In the genomic region with DNA sequence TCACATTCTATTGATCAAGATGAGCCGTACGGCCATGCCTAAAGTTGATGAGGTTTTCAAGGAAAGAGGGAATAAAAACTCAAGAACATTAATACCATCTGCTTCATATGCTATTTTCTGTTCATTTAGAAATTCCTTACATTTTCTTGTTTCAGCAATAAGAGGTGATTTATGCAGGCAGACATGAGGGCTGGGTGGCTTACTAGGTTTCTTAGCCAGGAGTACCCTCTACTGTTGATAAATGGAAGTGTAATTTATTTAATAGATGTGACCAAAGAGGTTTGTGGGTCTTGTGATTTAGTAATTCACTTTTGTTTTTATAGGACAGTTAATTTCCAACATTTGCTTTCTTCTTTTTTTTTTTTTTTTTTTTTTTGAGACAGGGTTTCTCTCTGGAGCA, we compare ENCODE assay signal across 8 cellular contexts. TPM values are rescaled to one million over a fixed set of nuclear protein-coding genes. Genes with fewer than 3 reads are reported as not detected.
DNase-seq lines count a peak whose midpoint lies in the region; ATAC-seq and TF ChIP-seq lines count a peak whose summit lies in the region.

No MANE protein-coding gene starts in this region.

- no peak overlapping the region for H3K4me3 Mint-ChIP-seq in activated CD4-positive, alpha-beta memory T cell treated with anti-CD3 and anti-CD28 coated beads for 36 hours
- H3K4me3 Mint-ChIP-seq in activated CD4-positive, alpha-beta memory T cell treated with anti-CD3 and anti-CD28 coated beads, Interleukin-2, amount 10 ng/mL, durations not matched to agents 7 days and 5 days: no peak overlapping the region

- H3K9me2 ChIP-seq in PC-3 (replicated peaks; ENCODE audit: low read length): no peaks in the 10 kb centered on the region

- H3K27ac ChIP-seq in PC-3 (ENCODE audit: low read length) (no peak overlapping the region), parathyroid adenoma (no peak overlapping the region), prostate gland (no peak overlapping the region)

- no peaks in the 10 kb centered on the region for H3K36me3 Mint-ChIP-seq in activated CD4-positive, alpha-beta memory T cell treated with anti-CD3 and anti-CD28 coated beads for 36 hours
- H3K36me3 Mint-ChIP-seq in activated CD4-positive, alpha-beta memory T cell treated with anti-CD3 and anti-CD28 coated beads, Interleukin-2, amount 10 ng/mL, durations not matched to agents 7 days and 5 days (ENCODE audit: low read depth): no peaks in the 10 kb centered on the region

- TF ChIP-seq POLR2A in erythroblast (IDR thresholded peaks at IDR 0.05; ENCODE audit: low read length) (no peak), prostate gland (IDR thresholded peaks at IDR 0.05) (no peak)

- H3F3A ChIP-seq in PC-3 (ENCODE audit: low read length, unreplicated experiment): no peaks in the 10 kb centered on the region

- H3K27me3 ChIP-seq in PC-3 (ENCODE audit: low read length) (no peaks in the 10 kb centered on the region), parathyroid adenoma (ENCODE audit: control insufficient read depth, insufficient read depth, low read length) (no peaks in the 10 kb centered on the region), prostate gland (replicated peaks; ENCODE audit: insufficient read depth) (no peaks in the 10 kb centered on the region)

- no peak overlapping the region for H3K9ac ChIP-seq in PC-3 (ENCODE audit: low read length)
- H3K9ac ChIP-seq in parathyroid adenoma: no peak overlapping the region

- no TSS peak for BruUV-seq in PC-3 (replicated peaks; lab: Mats Ljungman, UMichigan)

- CTCF ChIA-PET in activated CD4-positive, alpha-beta memory T cell treated with anti-CD3 and anti-CD28 coated beads for 36 hours (lab: Charles Lee): interaction anchor here (1.0 to 4.4 kb wide), 4 partner anchors 28 to 91 kb away, joined by 5 to 28 read pairs (median 5); partner anchors contain the start of genes GAB3 and MPP1
- CTCF ChIA-PET in activated CD4-positive, alpha-beta memory T cell treated with anti-CD3 and anti-CD28 coated beads, Interleukin-2, amount 10 ng/mL, durations not matched to agents 7 days and 5 days (lab: Charles Lee): interaction anchor here (0.7 to 1.8 kb wide), 2 partner anchors 78 to 91 kb away, joined by 3 to 7 read pairs; partner anchors contain the start of gene GAB3
- CTCF ChIA-PET in PC-3 (lab: Charles Lee): no interaction called here

- H3K27me3 Mint-ChIP-seq in activated CD4-positive, alpha-beta memory T cell treated with anti-CD3 and anti-CD28 coated beads for 36 hours: no peaks in the 10 kb centered on the region
- H3K27me3 Mint-ChIP-seq in activated CD4-positive, alpha-beta memory T cell treated with anti-CD3 and anti-CD28 coated beads, Interleukin-2, amount 10 ng/mL, durations not matched to agents 7 days and 5 days: no peaks in the 10 kb centered on the region

- H3K4me1 ChIP-seq in PC-3 (ENCODE audit: insufficient read depth, low read length): no peaks in the 10 kb centered on the region
- no peaks in the 10 kb centered on the region for H3K4me1 ChIP-seq in parathyroid adenoma
- no peaks in the 10 kb centered on the region for H3K4me1 ChIP-seq in prostate gland (replicated peaks)

- H3K9me3 ChIP-seq in PC-3 (ENCODE audit: low read length): no peaks in the 10 kb centered on the region
- H3K9me3 ChIP-seq in parathyroid adenoma (ENCODE audit: control insufficient read depth, low read length): no peaks in the 10 kb centered on the region
- H3K9me3 ChIP-seq in prostate gland: no peaks in the 10 kb centered on the region

- peak; percentile 60 for ATAC-seq in PC-3
- no peak for ATAC-seq in GM21515 (IDR thresholded peaks at IDR 0.05; ENCODE audit: unreplicated experiment)

- TF ChIP-seq CTCF in PC-3 (conservative IDR thresholded peaks at IDR 0.05; ENCODE audit: low read depth, low read length): peak; percentile 69
- peak; percentile 55 for TF ChIP-seq CTCF in parathyroid adenoma (IDR thresholded peaks at IDR 0.05)
- TF ChIP-seq CTCF in prostate gland (IDR thresholded peaks at IDR 0.05): peak in 2 of 4 experiments; percentile 45 to 52

- intact Hi-C loops in activated CD4-positive, alpha-beta memory T cell treated with anti-CD3 and anti-CD28 coated beads for 36 hours (cut with micrococcal nuclease): loop anchor here (2.0 kb wide), 1 partner anchor 64 kb away; no protein-coding TSS in a partner anchor
- intact Hi-C loops in PC-3 (cut with micrococcal nuclease): loop anchor here (1.0 kb wide), 1 partner anchor 93 kb away; no protein-coding TSS in a partner anchor
- intact Hi-C loops in prostate gland (cut with DNase I): no loop called here

- H3K4me3 ChIP-seq in PC-3 (ENCODE audit: low read length) (no peak overlapping the region), parathyroid adenoma (ENCODE audit: low read depth, low read length) (no peak overlapping the region), prostate gland (no peak overlapping the region)

- WGBS in prostate gland: 100% methylated on average over 2 of the region's 2 CpGs

- H4K20me1 ChIP-seq in PC-3 (ENCODE audit: low read length): no peaks in the 10 kb centered on the region

- H3K4me1 Mint-ChIP-seq in activated CD4-positive, alpha-beta memory T cell treated with anti-CD3 and anti-CD28 coated beads for 36 hours (ENCODE audit: low read depth): no peaks in the 10 kb centered on the region
- H3K4me1 Mint-ChIP-seq in activated CD4-positive, alpha-beta memory T cell treated with anti-CD3 and anti-CD28 coated beads, Interleukin-2, amount 10 ng/mL, durations not matched to agents 7 days and 5 days: peaks cover 3% of the 10 kb centered on the region

- H3K4me2 ChIP-seq in PC-3 (ENCODE audit: low read length): no peak overlapping the region
- no peak overlapping the region for H3K4me2 ChIP-seq in parathyroid adenoma (ENCODE audit: low read length)

- H3K9me3 Mint-ChIP-seq in activated CD4-positive, alpha-beta memory T cell treated with anti-CD3 and anti-CD28 coated beads for 36 hours: no peaks in the 10 kb centered on the region
- H3K9me3 Mint-ChIP-seq in activated CD4-positive, alpha-beta memory T cell treated with anti-CD3 and anti-CD28 coated beads, Interleukin-2, amount 10 ng/mL, durations not matched to agents 7 days and 5 days: no peaks in the 10 kb centered on the region

- no peak overlapping the region for H3K27ac Mint-ChIP-seq in activated CD4-positive, alpha-beta memory T cell treated with anti-CD3 and anti-CD28 coated beads for 36 hours
- no peak overlapping the region for H3K27ac Mint-ChIP-seq in activated CD4-positive, alpha-beta memory T cell treated with anti-CD3 and anti-CD28 coated beads, Interleukin-2, amount 10 ng/mL, durations not matched to agents 7 days and 5 days

- DNase-seq in activated CD4-positive, alpha-beta memory T cell treated with anti-CD3 and anti-CD28 coated beads for 36 hours: peak; percentile 9
- no peak for DNase-seq in activated CD4-positive, alpha-beta memory T cell treated with anti-CD3 and anti-CD28 coated beads, Interleukin-2, amount 10 ng/mL, durations not matched to agents 7 days and 5 days
- DNase-seq in HuH-7.5 (ENCODE audit: low spot score) (peak; percentile 8), PC-3 (peak; percentile 67), erythroblast (lab: John Stamatoyannopoulos, UW) (peak; percentile 72 to 78), prostate gland (ENCODE audit: low spot score) (no peak)

- H3K79me2 ChIP-seq in PC-3 (ENCODE audit: low read length) (no peaks in the 10 kb centered on the region), parathyroid adenoma (no peaks in the 10 kb centered on the region)

- H2AFZ ChIP-seq in PC-3 (ENCODE audit: low read length) (no peak overlapping the region), parathyroid adenoma (no peak overlapping the region)

- H3K36me3 ChIP-seq in PC-3 (ENCODE audit: low read depth, low read length) (no peaks in the 10 kb centered on the region), parathyroid adenoma (ENCODE audit: control insufficient read depth, insufficient read depth, low read length) (no peaks in the 10 kb centered on the region), prostate gland (no peaks in the 10 kb centered on the region)

- POLR2A ChIA-PET in activated CD4-positive, alpha-beta memory T cell treated with anti-CD3 and anti-CD28 coated beads for 36 hours (lab: Charles Lee): no interaction called here
- POLR2A ChIA-PET in activated CD4-positive, alpha-beta memory T cell treated with anti-CD3 and anti-CD28 coated beads, Interleukin-2, amount 10 ng/mL, durations not matched to agents 7 days and 5 days (lab: Charles Lee): no interaction called here
- POLR2A ChIA-PET in PC-3 (lab: Charles Lee; ENCODE audit: unreplicated experiment): no interaction called here

RNA-seq across cellular contexts. Expression of gene SMIM9, which starts 6.4 kb away (rescaled TPM):
- not detected for total RNA-seq in activated CD4-positive, alpha-beta memory T cell treated with anti-CD3 and anti-CD28 coated beads for 36 hours
- total RNA-seq in activated CD4-positive, alpha-beta memory T cell treated with anti-CD3 and anti-CD28 coated beads, Interleukin-2, amount 10 ng/mL, durations not matched to agents 7 days and 5 days: not detected
- total RNA-seq in PC-3 (2014; rRNA removed): not detected in 2 replicates
- total RNA-seq in prostate gland: not detected

RNA-seq across cellular contexts. Expression of gene MPP1, which starts 35.6 kb away (rescaled TPM):
- total RNA-seq in activated CD4-positive, alpha-beta memory T cell treated with anti-CD3 and anti-CD28 coated beads for 36 hours: 10 to 100 TPM; 22.6 to 24.2 TPM
- 10 to 100 TPM; 26.5 to 29.8 TPM for total RNA-seq in activated CD4-positive, alpha-beta memory T cell treated with anti-CD3 and anti-CD28 coated beads, Interleukin-2, amount 10 ng/mL, durations not matched to agents 7 days and 5 days
- total RNA-seq in PC-3 (2014; rRNA removed): 18.3 and 18.8 TPM in 2 replicates
- 10 to 100 TPM; 38.2 to 43.6 TPM for total RNA-seq in prostate gland

RNA-seq across cellular contexts. Expression of gene F8A1, which starts 45.3 kb away (rescaled TPM):
- 10 to 100 TPM; 42.9 to 43.3 TPM for total RNA-seq in activated CD4-positive, alpha-beta memory T cell treated with anti-CD3 and anti-CD28 coated beads for 36 hours
- 10 to 100 TPM; 61.8 to 63.4 TPM for total RNA-seq in activated CD4-positive, alpha-beta memory T cell treated with anti-CD3 and anti-CD28 coated beads, Interleukin-2, amount 10 ng/mL, durations not matched to agents 7 days and 5 days
- total RNA-seq in PC-3 (2014; rRNA removed): 13.6 and 16.8 TPM in 2 replicates
- total RNA-seq in prostate gland: 10 to 100 TPM in 1 of 2 donors, not detected in 1; 12.3 TPM

Comparison
In these comparisons a context has a peak if more than half of its experiments do, and no peak if none do; other contexts are left out.
1. DNase-seq: peak in activated CD4-positive, alpha-beta memory T cell treated with anti-CD3 and anti-CD28 coated beads for 36 hours (single experiment), HuH-7.5 (single experiment), PC-3 (single experiment) and erythroblast (2 of 2); none in activated CD4-positive, alpha-beta memory T cell treated with anti-CD3 and anti-CD28 coated beads, Interleukin-2, amount 10 ng/mL, durations not matched to agents 7 days and 5 days (single experiment) and prostate gland (single experiment).